Comparison of ENCODE assay signal across 8 cellular contexts in the genomic region with DNA sequence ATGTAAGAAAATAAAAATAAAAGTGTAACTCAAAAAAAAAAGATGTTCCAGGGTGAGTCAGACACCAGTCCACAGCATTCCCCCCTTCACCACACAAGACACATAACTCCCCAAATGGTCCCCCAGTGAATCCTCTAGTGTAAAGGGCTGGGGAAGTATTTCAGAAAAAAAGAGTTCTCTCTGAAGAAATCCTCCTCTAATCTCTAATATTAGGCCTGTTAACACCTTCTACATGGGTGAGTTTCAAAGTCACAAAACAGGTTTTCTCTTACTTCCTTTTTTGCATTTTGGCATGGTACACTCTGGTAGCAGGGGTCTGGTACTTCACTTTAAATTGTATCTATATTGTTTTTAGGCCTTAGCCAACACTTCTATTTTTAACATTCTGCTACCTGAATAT. TPM values are rescaled to one million over a fixed set of nuclear protein-coding genes. Genes with fewer than 3 reads are reported as not detected.
DNase-seq lines count a peak whose midpoint lies in the region; ATAC-seq, FAIRE-seq and TF ChIP-seq lines count a peak whose summit lies in the region.

No MANE protein-coding gene starts in this region.

- no peak overlapping the region for H3K9ac ChIP-seq in kidney (ENCODE audit: low read length in 2 of 2)

- intact Hi-C loops in left lung (cut with DNase I), result no loop called here
- intact Hi-C loops in kidney (cut with DNase I), result no loop called here

- H3K36me3 ChIP-seq in left lung, result peaks cover 0 to 31% of the 10 kb centered on the region in 2 donors
- H3K36me3 ChIP-seq in kidney (ENCODE audit: control insufficient read depth in 1 of 2, insufficient read depth in 2 of 2, low read length in 2 of 2), result no peaks in the 10 kb centered on the region

- H3K4me3 ChIP-seq in left lung (no peak overlapping the region), kidney (ENCODE audit: low read length in 2 of 2) (no peak overlapping the region)

- H3K4me1 ChIP-seq in left lung (peaks cover 52 to 98% of the 10 kb centered on the region in 2 donors), kidney (ENCODE audit: control insufficient read depth in 1 of 2, insufficient read depth in 1 of 2, low read depth in 1 of 2, low read length in 2 of 2) (no peaks in the 10 kb centered on the region)

- DNase-seq in LHCN-M2 (ENCODE audit: low read depth) (peak; percentile 44), left lung (no peak), kidney (no peak), NCI-H345 (lab: John Stamatoyannopoulos, UW) (no peak), OCI-M2 (lab: John Stamatoyannopoulos, UW; ENCODE audit: unreplicated experiment) (no peak)

- no peak for TF ChIP-seq CTCF in left lung (IDR thresholded peaks at IDR 0.05)
- TF ChIP-seq CTCF in kidney (IDR thresholded peaks at IDR 0.05; ENCODE audit: borderline replicate concordance, extremely low read depth, insufficient read depth), result no peak

- peak; percentile 73 for ATAC-seq in GM18498 (IDR thresholded peaks at IDR 0.05; ENCODE audit: unreplicated experiment)
- peak; percentile 61 for ATAC-seq in GM21390 (IDR thresholded peaks at IDR 0.05; ENCODE audit: unreplicated experiment)
- ATAC-seq in left lung, result no peak
- ATAC-seq in HG02840 (IDR thresholded peaks at IDR 0.05; ENCODE audit: low FRiP score, unreplicated experiment), result no peak

- H3K27ac ChIP-seq in left lung, result peak overlapping the region; percentile 78 to 88
- no peak overlapping the region for H3K27ac ChIP-seq in kidney (ENCODE audit: low read depth in 2 of 2, low read length in 2 of 2)

- H3K27me3 ChIP-seq in left lung, result no peaks in the 10 kb centered on the region

- FAIRE-seq in kidney (lab: Jason Lieb, UNC), result no peak

- H3K9me3 ChIP-seq in left lung, result no peaks in the 10 kb centered on the region
- H3K9me3 ChIP-seq in kidney (ENCODE audit: control insufficient read depth in 1 of 2, low read length in 2 of 2), result no peaks in the 10 kb centered on the region

RNA-seq across cellular contexts. Expression of a gene that starts 28.2 kb away (rescaled TPM):
- 43.7 and 44.4 TPM in 2 replicates for total RNA-seq in LHCN-M2 (2014; rRNA removed)
- 22.6 TPM for polyA plus RNA-seq in LHCN-M2 (2012)
- 100 to 1,000 TPM; 164 to 216 TPM for total RNA-seq in left lung
- 66.5 TPM for total RNA-seq in kidney
- 29.6 TPM for polyA plus RNA-seq in kidney (ENCODE audit: insufficient read depth, low read depth, low replicate concordance)

Comparison
In these comparisons a context has a peak if more than half of its experiments do, and no peak if none do; other contexts are left out.
1. ATAC-seq: peak in GM18498 (single experiment) and GM21390 (single experiment); none in left lung (single experiment) and HG02840 (single experiment).
2. H3K27ac ChIP-seq: peak in left lung (2 of 2); none in kidney (0 of 2).